8 cellular contexts compared by ENCODE assay signal in genomic region chr12:102120886-102121285, GRCh38. TPM values are rescaled to one million over a fixed set of nuclear protein-coding genes. Genes with fewer than 3 reads are reported as not detected.
A peak's percentile ranks its signal among the peaks of the same experiment; 100 is the strongest.
DNase-seq lines count a peak whose midpoint lies in the region; ATAC-seq and TF ChIP-seq lines count a peak whose summit lies in the region.

No MANE protein-coding gene starts in this region.

- peak overlapping the region; percentile 90 for H3K4me3 ChIP-seq in Jurkat, Clone E6-1 (ENCODE audit: low read length)
- peak overlapping the region; percentile 60 for H3K4me3 ChIP-seq in iPS-18c (ENCODE audit: insufficient read depth, low read depth, low read length)
- H3K4me3 ChIP-seq in aorta (ENCODE audit: low read length in 2 of 2), result no peak overlapping the region

- peaks cover 19% of the 10 kb centered on the region for H3K4me1 Mint-ChIP-seq in activated CD8-positive, alpha-beta T cell treated with anti-CD3 and anti-CD28 coated beads for 36 hours (ENCODE audit: low read depth)
- peaks cover 8% of the 10 kb centered on the region for H3K4me1 Mint-ChIP-seq in type B pancreatic cell (ENCODE audit: unreplicated experiment)

- DNase-seq in NCI-H526 (lab: John Stamatoyannopoulos, UW) (peak; percentile 42 to 46), NCI-H526 treated with DMSO at 0.1 percent for 48 hours (lab: John Stamatoyannopoulos, UW) (no peak), type B pancreatic cell (ENCODE audit: extremely low spot score, unreplicated experiment) (no peak), SKM-1 treated with dmso at 0.1 percent for 144 hours (lab: John Stamatoyannopoulos, UW; ENCODE audit: unreplicated experiment) (no peak), aorta (no peak)
- DNase-seq in Jurkat, Clone E6-1 (ENCODE audit: low read depth, low spot score), result peak; percentile 22
- DNase-seq in activated CD8-positive, alpha-beta T cell treated with anti-CD3 and anti-CD28 coated beads for 36 hours, result peak; percentile 11

- CTCF ChIA-PET in activated CD8-positive, alpha-beta T cell treated with anti-CD3 and anti-CD28 coated beads for 36 hours (lab: Charles Lee), result interaction anchor here (0.6 to 1.6 kb wide), 5 partner anchors 11 to 62 kb away, joined by 3 to 4 read pairs (median 3); partner anchors contain the start of gene WASHC3

- peaks cover 25% of the 10 kb centered on the region for H3K36me3 Mint-ChIP-seq in activated CD8-positive, alpha-beta T cell treated with anti-CD3 and anti-CD28 coated beads for 36 hours (ENCODE audit: low read depth)
- H3K36me3 Mint-ChIP-seq in type B pancreatic cell, result peaks cover 17% of the 10 kb centered on the region

- peaks cover 0 to 3% of the 10 kb centered on the region in 2 donors for H3K4me1 ChIP-seq in aorta (ENCODE audit: control insufficient read depth in 1 of 2, insufficient read depth in 2 of 2, low read length in 2 of 2)

- 24 to 26% methylated on average over 4 of the region's 4 CpGs for WGBS in aorta, 2 donors

- H3K9me3 Mint-ChIP-seq in activated CD8-positive, alpha-beta T cell treated with anti-CD3 and anti-CD28 coated beads for 36 hours, result no peaks in the 10 kb centered on the region
- H3K9me3 Mint-ChIP-seq in type B pancreatic cell, result no peaks in the 10 kb centered on the region

- no peak overlapping the region for H3K27ac ChIP-seq in aorta (ENCODE audit: low read depth in 1 of 2, low read length in 2 of 2)

- H3K36me3 ChIP-seq in aorta (ENCODE audit: control insufficient read depth in 1 of 2, insufficient read depth in 2 of 2, low read length in 1 of 2), result no peaks in the 10 kb centered on the region

- intact Hi-C loops in activated CD8-positive, alpha-beta T cell treated with anti-CD3 and anti-CD28 coated beads for 36 hours (cut with micrococcal nuclease), result loop anchor here (1.0 kb wide), 1 partner anchor 60 kb away; the partner anchor contains the start of gene WASHC3
- intact Hi-C loops in aorta (cut with DNase I), result loop anchor here (5.0 to 10.0 kb wide), 3 partner anchors 56 to 361 kb away; partner anchors contain the start of genes WASHC3 (in 2 of the 2) and IGF1 (in 1 of the 2)

- peak overlapping the region; percentile 93 for H3K27ac Mint-ChIP-seq in activated CD8-positive, alpha-beta T cell treated with anti-CD3 and anti-CD28 coated beads for 36 hours
- H3K27ac Mint-ChIP-seq in type B pancreatic cell, result peak overlapping the region; percentile 94

- peak overlapping the region; percentile 97 for H3K4me3 Mint-ChIP-seq in activated CD8-positive, alpha-beta T cell treated with anti-CD3 and anti-CD28 coated beads for 36 hours
- H3K4me3 Mint-ChIP-seq in type B pancreatic cell, result peak overlapping the region; percentile 91

- POLR2A ChIA-PET in activated CD8-positive, alpha-beta T cell treated with anti-CD3 and anti-CD28 coated beads for 36 hours (lab: Charles Lee), result interaction anchor here (0.6 to 1.5 kb wide), 2 partner anchors 48 to 713 kb away, joined by 3 to 4 read pairs; partner anchors contain the start of gene ARL1

- no peaks in the 10 kb centered on the region for H3K9me3 ChIP-seq in iPS-18c (ENCODE audit: control insufficient read depth, insufficient read depth, low read length)
- no peaks in the 10 kb centered on the region for H3K9me3 ChIP-seq in aorta (ENCODE audit: control insufficient read depth, low read length)

- TF ChIP-seq CTCF in activated CD8-positive, alpha-beta T cell treated with anti-CD3 and anti-CD28 coated beads for 36 hours (IDR thresholded peaks at IDR 0.05), result no peak
- TF ChIP-seq CTCF in type B pancreatic cell (conservative IDR thresholded peaks at IDR 0.05), result no peak

- no peak for ATAC-seq in activated CD8-positive, alpha-beta T cell treated with anti-CD3 and anti-CD28 coated beads for 36 hours
- ATAC-seq in aorta (ENCODE audit: low FRiP score), result no peak

- no peaks in the 10 kb centered on the region for H3K27me3 ChIP-seq in aorta (ENCODE audit: control insufficient read depth in 1 of 2, insufficient read depth in 2 of 2, low read length in 1 of 2)

- no peaks in the 10 kb centered on the region for H3K27me3 Mint-ChIP-seq in activated CD8-positive, alpha-beta T cell treated with anti-CD3 and anti-CD28 coated beads for 36 hours
- no peaks in the 10 kb centered on the region for H3K27me3 Mint-ChIP-seq in type B pancreatic cell

RNA-seq across cellular contexts. Expression of gene PARPBP, which starts 0.9 kb away (rescaled TPM):
- polyA plus RNA-seq in Jurkat, Clone E6-1 (2012; ENCODE audit: insufficient read depth, insufficient read length), result 29.2 TPM
- total RNA-seq in activated CD8-positive, alpha-beta T cell treated with anti-CD3 and anti-CD28 coated beads for 36 hours, result 10 to 100 TPM; 26.1 to 26.2 TPM
- total RNA-seq in type B pancreatic cell (ENCODE audit: low replicate concordance) (6.2 and 19.0 TPM in 2 replicates), aorta (1 to 10 TPM; 2.9 to 7.2 TPM)
- polyA plus RNA-seq in aorta, result 1 to 10 TPM in 1 of 2 donors, under 1 TPM in 1; 0.41 to 1.1 TPM

RNA-seq across cellular contexts. Expression of gene NUP37, which starts 1.0 kb away (rescaled TPM):
- 127 TPM for polyA plus RNA-seq in Jurkat, Clone E6-1 (2012; ENCODE audit: insufficient read depth, insufficient read length)
- 100 to 1,000 TPM in 1 of 2 experiments, 10 to 100 TPM in 1; 99.1 to 104 TPM for total RNA-seq in activated CD8-positive, alpha-beta T cell treated with anti-CD3 and anti-CD28 coated beads for 36 hours
- 34.3 and 39.2 TPM in 2 replicates for total RNA-seq in type B pancreatic cell (ENCODE audit: low replicate concordance)
- total RNA-seq in aorta, result 10 to 100 TPM; 12.6 to 16.1 TPM
- polyA plus RNA-seq in aorta, result 1 to 10 TPM; 9.5 to 9.7 TPM

RNA-seq across cellular contexts. Expression of gene WASHC3, which starts 59.1 kb away (rescaled TPM):
- polyA plus RNA-seq in Jurkat, Clone E6-1 (2012; ENCODE audit: insufficient read depth, insufficient read length), result 64.1 TPM
- 10 to 100 TPM; 30.7 to 32.3 TPM for total RNA-seq in activated CD8-positive, alpha-beta T cell treated with anti-CD3 and anti-CD28 coated beads for 36 hours
- total RNA-seq in type B pancreatic cell (ENCODE audit: low replicate concordance) (19.2 and 21.1 TPM in 2 replicates), aorta (10 to 100 TPM; 36.9 to 57.4 TPM)
- 10 to 100 TPM; 62.0 to 70.7 TPM for polyA plus RNA-seq in aorta

Comparison
In these comparisons a context has a peak if more than half of its experiments do, and no peak if none do; other contexts are left out.
1. DNase-seq: peak in NCI-H526 (2 of 2), Jurkat, Clone E6-1 (single experiment) and activated CD8-positive, alpha-beta T cell treated with anti-CD3 and anti-CD28 coated beads for 36 hours (single experiment); none in NCI-H526 treated with DMSO at 0.1 percent for 48 hours (single experiment), type B pancreatic cell (single experiment), SKM-1 treated with dmso at 0.1 percent for 144 hours (single experiment) and aorta (0 of 2).
2. H3K4me3 ChIP-seq: peak in Jurkat, Clone E6-1 (single experiment) and iPS-18c (single experiment); none in aorta (0 of 2).